ENCODE assay signal across 19 cellular contexts in genomic region chr13:72970301-72970880, GRCh38.
"Had no signal": no experiment of that assay in that cellular context is flagged by ENCODE, and none has a peak within 500 bp of the region (broad histone marks: within the 10 kb centered on the region; RNA-seq: fewer than 3 reads in every experiment).

No MANE protein-coding gene starts in this region.

- H3K4me1 ChIP-seq: gastroesophageal sphincter, suprapubic skin, upper lobe of right lung had no signal

- H3K4me3 Mint-ChIP-seq: activated CD8-positive, alpha-beta memory T cell treated with anti-CD3 and anti-CD28 coated beads, Interleukin-2, amount 10 ng/mL, durations not matched to agents 7 days and 5 days; activated naive CD8-positive, alpha-beta T cell treated with anti-CD3 and anti-CD28 coated beads for 36 hours; naive thymus-derived CD4-positive, alpha-beta T cell; T-helper 17 cell had no signal

- H3K27ac Mint-ChIP-seq: activated CD8-positive, alpha-beta memory T cell treated with anti-CD3 and anti-CD28 coated beads, Interleukin-2, amount 10 ng/mL, durations not matched to agents 7 days and 5 days; activated naive CD8-positive, alpha-beta T cell treated with anti-CD3 and anti-CD28 coated beads for 36 hours; naive thymus-derived CD4-positive, alpha-beta T cell; T-helper 17 cell had no signal

- FAIRE-seq: endothelial cell of umbilical vein had no signal

- H3K27me3 ChIP-seq: gastroesophageal sphincter, suprapubic skin, upper lobe of right lung had no signal

- H3K4me1 Mint-ChIP-seq: activated CD8-positive, alpha-beta memory T cell treated with anti-CD3 and anti-CD28 coated beads, Interleukin-2, amount 10 ng/mL, durations not matched to agents 7 days and 5 days; naive thymus-derived CD4-positive, alpha-beta T cell; T-helper 17 cell had no signal

- H3K9me3 ChIP-seq: gastroesophageal sphincter, suprapubic skin, upper lobe of right lung had no signal

- H3K4me3 ChIP-seq: gastroesophageal sphincter, suprapubic skin, upper lobe of right lung had no signal

- DNase-seq: activated CD8-positive, alpha-beta memory T cell treated with anti-CD3 and anti-CD28 coated beads, Interleukin-2, amount 10 ng/mL, durations not matched to agents 7 days and 5 days; activated gamma-delta T cell treated with Interleukin-2 at 50 U/mL for 16 hours; activated naive CD8-positive, alpha-beta T cell treated with anti-CD3 and anti-CD28 coated beads for 36 hours; activated T-cell treated with anti-CD3 and anti-CD28 coated beads, Interleukin-2, amount 50 U/mL, for 48 hours; anterior cingulate cortex; effector CD4-positive, alpha-beta T cell; kidney glomerular epithelial cell; midbrain; naive thymus-derived CD4-positive, alpha-beta T cell; posterior cingulate gyrus; right cardiac atrium; stimulated activated CD4-positive, alpha-beta T cell treated with anti-CD3 and anti-CD28 coated beads, Interleukin-2, amount 100 ng/mL, for 24 hours; stimulated activated naive CD4-positive, alpha-beta T cell treated with Interleukin-2 at 50 U/mL for 16 hours; T-helper 17 cell; upper lobe of right lung had no signal

- H3K27ac ChIP-seq: gastroesophageal sphincter, suprapubic skin, upper lobe of right lung had no signal

- ATAC-seq: activated CD4-positive, CD25-positive, alpha-beta regulatory T cell treated with anti-CD3 and anti-CD28 coated beads, Interleukin-2, amount 50 U/mL, for 24 hours; activated CD8-positive, alpha-beta memory T cell treated with anti-CD3 and anti-CD28 coated beads, Interleukin-2, amount 10 ng/mL, durations not matched to agents 7 days and 5 days; gastroesophageal sphincter; naive thymus-derived CD4-positive, alpha-beta T cell; right cardiac atrium; T-helper 17 cell; upper lobe of right lung had no signal

- H3K27me3 Mint-ChIP-seq: activated CD8-positive, alpha-beta memory T cell treated with anti-CD3 and anti-CD28 coated beads, Interleukin-2, amount 10 ng/mL, durations not matched to agents 7 days and 5 days; activated naive CD8-positive, alpha-beta T cell treated with anti-CD3 and anti-CD28 coated beads for 36 hours; naive thymus-derived CD4-positive, alpha-beta T cell; T-helper 17 cell had no signal

- H3K9me3 Mint-ChIP-seq: activated naive CD8-positive, alpha-beta T cell treated with anti-CD3 and anti-CD28 coated beads for 36 hours; naive thymus-derived CD4-positive, alpha-beta T cell had no signal
